1 cellular context compared by ENCODE assay signal in genomic region chr16:16367285-16367628, GRCh38. TPM values are rescaled to one million over a fixed set of nuclear protein-coding genes. Genes with fewer than 3 reads are reported as not detected.
"Had no signal": no experiment of that assay in that cellular context is flagged by ENCODE, and none has a peak within 500 bp of the region (broad histone marks: within the 10 kb centered on the region; RNA-seq: fewer than 3 reads in every experiment).

No MANE protein-coding gene starts in this region.

RNA-seq across cellular contexts. Expression of gene NPIPA7, which starts 11.7 kb away (rescaled TPM):
- total RNA-seq: body of pancreas had no signal
